ENCODE assay signal across 8 cellular contexts in genomic region chr11:2892215-2893020, GRCh38. TPM values are rescaled to one million over a fixed set of nuclear protein-coding genes. Genes with fewer than 3 reads are reported as not detected.
DNase-seq lines count a peak whose midpoint lies in the region; ATAC-seq, FAIRE-seq and TF ChIP-seq lines count a peak whose summit lies in the region.

No MANE protein-coding gene starts in this region.

- no TSS peak for BruUV-seq in endothelial cell of umbilical vein (replicated peaks; lab: Mats Ljungman, UMichigan)

- ATAC-seq in GM23338 (peak; percentile 68), GM19395 (IDR thresholded peaks at IDR 0.05; ENCODE audit: unreplicated experiment) (no peak)

- TF ChIP-seq CTCF in AG10803 (conservative IDR thresholded peaks at IDR 0.05; ENCODE audit: low read length) (peak; percentile 73), GM23338 (conservative IDR thresholded peaks at IDR 0.05; ENCODE audit: low read depth in 2 of 2) (peak; percentile 85 to 92), endothelial cell of umbilical vein (IDR thresholded peaks at IDR 0.05; ENCODE audit: extremely low read depth in 1 of 2, insufficient read depth in 1 of 2, low read depth in 1 of 2, low read length in 2 of 2) (peak; percentile 95 to 98)

- H3K36me3 ChIP-seq in GM23338 (ENCODE audit: insufficient read depth) (no peaks in the 10 kb centered on the region), endothelial cell of umbilical vein (ENCODE audit: control insufficient read depth in 2 of 2, extremely low read depth in 1 of 2, insufficient read depth in 2 of 2, low read length in 2 of 2) (no peaks in the 10 kb centered on the region), subcutaneous abdominal adipose tissue (ENCODE audit: control insufficient read depth in 5 of 5, insufficient read depth in 5 of 5, low read length in 5 of 5) (no peaks in the 10 kb centered on the region)

- H3K79me2 ChIP-seq in GM23338 (replicated peaks; ENCODE audit: insufficient read depth) (no peaks in the 10 kb centered on the region), endothelial cell of umbilical vein (ENCODE audit: control insufficient read depth, insufficient read depth, low read length) (no peaks in the 10 kb centered on the region)

- H3K4me1 Mint-ChIP-seq in GM23338: peaks cover 4% of the 10 kb centered on the region

- intact Hi-C loops in endothelial cell of umbilical vein (cut with micrococcal nuclease): loop anchor here (1.0 kb wide), 2 partner anchors 38 to 359 kb away; no protein-coding TSS in a partner anchor

- no peak overlapping the region for H3K27ac ChIP-seq in GM23338 (ENCODE audit: low read depth)
- H3K27ac ChIP-seq in endothelial cell of umbilical vein (ENCODE audit: insufficient read depth, low read depth, low read length): peak overlapping the region; percentile 43
- H3K27ac ChIP-seq in subcutaneous abdominal adipose tissue (ENCODE audit: low read depth, low read length): peak overlapping the region; percentile 37

- H3K27me3 ChIP-seq in GM23338 (ENCODE audit: insufficient read depth) (peaks cover 12% of the 10 kb centered on the region), endothelial cell of umbilical vein (ENCODE audit: control insufficient read depth in 2 of 2, insufficient read depth in 2 of 2, low read length in 2 of 2) (no peaks in the 10 kb centered on the region), subcutaneous abdominal adipose tissue (ENCODE audit: control insufficient read depth in 5 of 5, insufficient read depth in 4 of 5, low read length in 5 of 5) (no peaks in the 10 kb centered on the region)

- no peaks in the 10 kb centered on the region for H3K9me2 ChIP-seq in GM23338 (ENCODE audit: insufficient read depth)

- dilution Hi-C loops in endothelial cell of umbilical vein (cut with MboI; ENCODE audit: extremely low pct_ligation_motif_present, low sequenced_read_pairs): no loop called here

- peak; percentile 73 for FAIRE-seq in endothelial cell of umbilical vein (lab: Jason Lieb, UNC)

- peaks cover 12% of the 10 kb centered on the region; the same call in 2 of the 3 replicates for H3K36me3 Mint-ChIP-seq in GM23338 (ENCODE audit: low read depth)

- H3F3A ChIP-seq in GM23338 (replicated peaks; ENCODE audit: low read depth): peaks cover 19% of the 10 kb centered on the region; the same call in 1 of the 2 replicates

- H3K27me3 Mint-ChIP-seq in GM23338 (ENCODE audit: insufficient read depth, low read depth, poor library complexity): peaks cover 51% of the 10 kb centered on the region

- peak overlapping the region; percentile 90 for H3K4me2 ChIP-seq in GM23338
- peak overlapping the region; percentile 49 for H3K4me2 ChIP-seq in endothelial cell of umbilical vein (ENCODE audit: insufficient read depth, low read length)

- no peaks in the 10 kb centered on the region for H3K9me1 ChIP-seq in endothelial cell of umbilical vein (replicated peaks; ENCODE audit: control insufficient read depth, extremely low read depth, insufficient read depth, low read length)

- peak overlapping the region; percentile 58 for H3K4me3 ChIP-seq in AG10803 (ENCODE audit: low read length)
- H3K4me3 ChIP-seq in GM23338: peak overlapping the region; percentile 60
- H3K4me3 ChIP-seq in endothelial cell of umbilical vein (replicated peaks in 1 of 3; ENCODE audit: insufficient read depth in 1 of 3, low read depth in 1 of 3, low read length in 3 of 3): peak overlapping the region in 2 of 3 experiments; percentile 29 to 36
- peak overlapping the region in 4 of 5 donors; percentile 48 to 64 (median 58) for H3K4me3 ChIP-seq in subcutaneous abdominal adipose tissue (ENCODE audit: low read depth in 1 of 5, low read length in 5 of 5)

- H3K9me3 ChIP-seq in endothelial cell of umbilical vein (replicated peaks; ENCODE audit: control insufficient read depth, insufficient read depth, low read length) (no peaks in the 10 kb centered on the region), subcutaneous abdominal adipose tissue (ENCODE audit: control insufficient read depth in 5 of 5, low read length in 5 of 5) (no peaks in the 10 kb centered on the region)

- H4K20me1 ChIP-seq in GM23338 (replicated peaks; ENCODE audit: insufficient read depth) (no peaks in the 10 kb centered on the region), endothelial cell of umbilical vein (replicated peaks; ENCODE audit: control insufficient read depth, extremely low read depth, insufficient read depth, low read length) (no peaks in the 10 kb centered on the region)

- peaks cover 32% of the 10 kb centered on the region for H3K9me3 Mint-ChIP-seq in GM23338

- POLR2A ChIA-PET in endothelial cell of umbilical vein (lab: Charles Lee): interaction anchor here (0.6 to 2.4 kb wide), 5 partner anchors 21 to 516 kb away, joined by 3 to 13 read pairs (median 4); partner anchors contain the start of genes CD81, KCNQ1OT1 and PHLDA2

- DNase-seq in AG10803 (ENCODE audit: low read depth) (peak; percentile 40), GM23338 (ENCODE audit: low spot score) (peak; percentile 88), NCI-H526 (lab: John Stamatoyannopoulos, UW) (peak; percentile 52 to 90), endothelial cell of umbilical vein (ENCODE audit: low read depth, low spot score) (peak; percentile 64), mucosa of gallbladder (ENCODE audit: low spot score) (peak; percentile 46)
- DNase-seq in activated CD8-positive, alpha-beta memory T cell treated with anti-CD3 and anti-CD28 coated beads for 24 hours: peak; percentile 89

- peak overlapping the region; percentile 71 for H3K4me3 Mint-ChIP-seq in GM23338

- H2AFZ ChIP-seq in GM23338 (peak overlapping the region; percentile 97), endothelial cell of umbilical vein (ENCODE audit: low read depth, low read length) (peak overlapping the region; percentile 65)

- CTCF ChIA-PET in endothelial cell of umbilical vein (lab: Charles Lee): interaction anchor here (0.6 to 16.2 kb wide), 36 partner anchors 9 to 586 kb away, joined by 3 to 711 read pairs (median 4); partner anchors contain the start of genes CD81, NAP1L4, PHLDA2 and TRPM5

- H3K27ac Mint-ChIP-seq in GM23338: no peak overlapping the region

- peak overlapping the region; percentile 49 for H3K9ac ChIP-seq in endothelial cell of umbilical vein (replicated peaks; ENCODE audit: extremely low read depth, insufficient read depth, low read length)
- H3K9ac ChIP-seq in subcutaneous abdominal adipose tissue (ENCODE audit: low read length in 5 of 5): peak overlapping the region in 2 of 5 donors; percentile 48 to 66

- peaks cover 15% of the 10 kb centered on the region for H3K4me1 ChIP-seq in GM23338 (ENCODE audit: insufficient read depth)
- peaks cover 14% of the 10 kb centered on the region for H3K4me1 ChIP-seq in endothelial cell of umbilical vein (ENCODE audit: control insufficient read depth, extremely low read depth, insufficient read depth, low read length)
- H3K4me1 ChIP-seq in subcutaneous abdominal adipose tissue (ENCODE audit: control insufficient read depth in 5 of 5, insufficient read depth in 5 of 5, low read length in 5 of 5): peaks cover 1 to 36% (median 28%) of the 10 kb centered on the region in 5 donors

- TF ChIP-seq POLR2A in endothelial cell of umbilical vein (IDR thresholded peaks at IDR 0.05; ENCODE audit: low read depth, low read length): peak; percentile 79

TF ChIP-seq in GM23338, 12 proteins besides CTCF, POLR2A, EP300 and RAD21:
- peak; percentile 69 for TF ChIP-seq POLR2AphosphoS5 (IDR thresholded peaks at IDR 0.05; ENCODE audit: low read depth)
- TF ChIP-seq CREB1 (CRISPR knock-in tag; IDR thresholded peaks at IDR 0.05; ENCODE audit: low read depth): 0 out of 2 replicates have a peak, but pooled peaks have one; percentile 21
- no peak for TF ChIP-seq STAT1 (IDR thresholded peaks at IDR 0.05; ENCODE audit: unreplicated experiment)

TF ChIP-seq in endothelial cell of umbilical vein, 7 proteins besides CTCF, POLR2A, EP300 and RAD21:
- TF ChIP-seq MYC (IDR thresholded peaks at IDR 0.05; ENCODE audit: low read depth, low read length) (peak; percentile 80), MAX (IDR thresholded peaks at IDR 0.05; ENCODE audit: insufficient read depth, insufficient read length) (no peak), EZH2 (IDR thresholded peaks at IDR 0.05; ENCODE audit: borderline replicate concordance, low read depth, low read length, severe bottlenecking) (no peak), FOS (IDR thresholded peaks at IDR 0.05; ENCODE audit: borderline replicate concordance, insufficient read depth, low read length) (no peak), JUN (IDR thresholded peaks at IDR 0.05; ENCODE audit: borderline replicate concordance, insufficient read depth, insufficient read length, low read depth) (no peak), POLR2AphosphoS5 (IDR thresholded peaks at IDR 0.05; ENCODE audit: insufficient read depth, low read depth, low read length) (peak; percentile 56), GATA2 (IDR thresholded peaks at IDR 0.05; ENCODE audit: insufficient read depth, insufficient read length, low read depth, low read length) (no peak)

RNA-seq across cellular contexts. Expression of gene CDKN1C, which starts 6.8 kb away (rescaled TPM):
- 22.2 and 23.5 TPM in 2 replicates for total RNA-seq in GM23338 (2014; rRNA removed; shearing (Covaris generic))
- polyA plus RNA-seq in GM23338 (2016; fragmentation: Nextera tagmentation; extraction: Ambion mirVana) (19.3 and 23.6 TPM in 2 replicates), endothelial cell of umbilical vein (4.1 and 6.6 TPM in 2 replicates)
- total RNA-seq in endothelial cell of umbilical vein (5.2 and 9.0 TPM in 2 replicates), mucosa of gallbladder (59.4 TPM)
- polyA plus RNA-seq in endothelial cell of umbilical vein (2011; cell fraction: cytosol; rRNA removed): 1.6 and 2.5 TPM in 2 replicates
- polyA plus RNA-seq in endothelial cell of umbilical vein (2011; cell fraction: nucleus; rRNA removed): 1.9 TPM in 2 replicates
- polyA plus RNA-seq in endothelial cell of umbilical vein (2012): 0.99 and 2.3 TPM in 2 replicates
- polyA minus RNA-seq in endothelial cell of umbilical vein: 1.4 and 2.4 TPM in 2 replicates
- 55.3 TPM for polyA minus RNA-seq in endothelial cell of umbilical vein (2011; cell fraction: cytosol; rRNA and poly(A)+ RNA removed)
- polyA minus RNA-seq in endothelial cell of umbilical vein (2011; cell fraction: nucleus; rRNA and poly(A)+ RNA removed): 0.63 and 2.2 TPM in 2 replicates

RNA-seq across cellular contexts. Expression of gene PHLDA2, which starts 36.8 kb away (rescaled TPM):
- 3.8 TPM in 1 of 2 replicates, not detected in the other for total RNA-seq in GM23338 (2014; rRNA removed; shearing (Covaris generic))
- polyA plus RNA-seq in GM23338 (2016; fragmentation: Nextera tagmentation; extraction: Ambion mirVana): 16.5 and 19.2 TPM in 2 replicates
- 44.5 and 51.5 TPM in 2 replicates for total RNA-seq in endothelial cell of umbilical vein
- 38.5 and 45.6 TPM in 2 replicates for polyA plus RNA-seq in endothelial cell of umbilical vein
- 20.7 and 42.6 TPM in 2 replicates for polyA plus RNA-seq in endothelial cell of umbilical vein (2011; cell fraction: cytosol; rRNA removed)
- polyA plus RNA-seq in endothelial cell of umbilical vein (2011; cell fraction: nucleus; rRNA removed): 9.4 and 13.0 TPM in 2 replicates
- 36.8 and 57.9 TPM in 2 replicates for polyA plus RNA-seq in endothelial cell of umbilical vein (2012)
- polyA minus RNA-seq in endothelial cell of umbilical vein: 3.8 and 5.2 TPM in 2 replicates
- 76.2 TPM for polyA minus RNA-seq in endothelial cell of umbilical vein (2011; cell fraction: cytosol; rRNA and poly(A)+ RNA removed)
- polyA minus RNA-seq in endothelial cell of umbilical vein (2011; cell fraction: nucleus; rRNA and poly(A)+ RNA removed): 4.0 and 13.1 TPM in 2 replicates
- 38.7 TPM for total RNA-seq in mucosa of gallbladder
